In genomic region chr2:129915303-129915840, GRCh38 we compare ENCODE assay signal across 11 cellular contexts.
"Had no signal": no experiment of that assay in that cellular context is flagged by ENCODE, and none has a peak within 500 bp of the region (broad histone marks: within the 10 kb centered on the region; RNA-seq: fewer than 3 reads in every experiment).

No MANE protein-coding gene starts in this region.

- ATAC-seq: left lung, T-cell had no signal

- DNase-seq: activated CD4-positive, alpha-beta memory T cell treated with anti-CD3 and anti-CD28 coated beads for 36 hours; activated naive CD4-positive, alpha-beta T cell treated with anti-CD3 and anti-CD28 coated beads for 36 hours; central memory CD4-positive, alpha-beta T cell; stimulated activated CD4-positive, alpha-beta T cell treated with anti-CD3 and anti-CD28 coated beads, Interleukin-2, amount 100 ng/mL, for 48 hours; T1000 had no signal

- H3K4me3 Mint-ChIP-seq: activated CD4-positive, alpha-beta memory T cell treated with anti-CD3 and anti-CD28 coated beads for 36 hours; activated naive CD4-positive, alpha-beta T cell treated with anti-CD3 and anti-CD28 coated beads for 36 hours; dendritic cell treated with granulocyte-macrophage colony-stimulating factor and Interleukin-4, amounts not matched to agents 40 ng/mL and 50 ng/mL, for 4 days; memory B cell; nephron; stimulated activated naive CD8-positive, alpha-beta T cell treated with anti-CD3 and anti-CD28 coated beads, Interleukin-15, Interleukin-2, amounts not matched to agents 100 ng/mL and 50 ng/mL, for 24 hours; T-cell had no signal

- H3K27me3 Mint-ChIP-seq: activated CD4-positive, alpha-beta memory T cell treated with anti-CD3 and anti-CD28 coated beads for 36 hours had no signal

- H3K27ac Mint-ChIP-seq: activated CD4-positive, alpha-beta memory T cell treated with anti-CD3 and anti-CD28 coated beads for 36 hours; activated naive CD4-positive, alpha-beta T cell treated with anti-CD3 and anti-CD28 coated beads for 36 hours; dendritic cell treated with granulocyte-macrophage colony-stimulating factor and Interleukin-4, amounts not matched to agents 40 ng/mL and 50 ng/mL, for 4 days; memory B cell; nephron; stimulated activated naive CD8-positive, alpha-beta T cell treated with anti-CD3 and anti-CD28 coated beads, Interleukin-15, Interleukin-2, amounts not matched to agents 100 ng/mL and 50 ng/mL, for 24 hours; T-cell had no signal

- H3K4me1 Mint-ChIP-seq: nephron, T-cell had no signal
